8 cellular contexts compared by ENCODE assay signal in the genomic region with DNA sequence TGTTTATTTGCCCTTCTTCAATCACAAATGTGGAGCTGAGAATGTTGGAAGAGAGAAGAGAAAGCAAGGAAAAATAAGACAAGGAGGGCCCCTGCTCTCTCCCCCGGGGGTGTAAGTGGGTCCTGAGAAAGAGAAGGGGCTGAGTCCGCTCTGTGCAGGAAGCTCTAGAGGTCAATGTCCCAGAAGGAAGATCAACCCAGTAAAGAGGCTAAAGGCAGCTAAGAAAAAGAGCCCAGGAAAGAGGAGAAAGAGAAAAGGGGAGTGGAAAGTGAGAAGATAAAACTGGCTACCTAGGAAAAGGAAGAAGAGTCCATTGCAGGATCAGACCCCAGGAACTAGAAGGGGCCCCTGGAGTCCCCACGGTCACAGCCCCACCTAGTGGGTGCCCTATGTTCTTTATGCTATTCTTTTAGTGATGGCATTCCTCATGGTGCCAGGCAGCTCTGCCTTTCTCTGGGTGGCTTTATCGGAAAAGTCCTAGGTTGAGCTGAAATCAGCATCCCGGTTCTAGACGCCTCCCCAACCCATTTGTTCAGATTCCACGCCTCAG.
DNase-seq lines count a peak whose midpoint lies in the region; ATAC-seq, FAIRE-seq and TF ChIP-seq lines count a peak whose summit lies in the region.

No MANE protein-coding gene starts in this region.

- H3K27ac ChIP-seq in K562 (ENCODE audit: extremely low read depth, low read depth, low read length) (no peak overlapping the region), iPS DF 6.9 (ENCODE audit: low read length) (no peak overlapping the region), small intestine (ENCODE audit: low read depth in 1 of 2, low read length in 1 of 2) (peak overlapping the region; percentile 58 to 70)

- H2AFZ ChIP-seq in K562 (ENCODE audit: low read depth, low read length) = no peak overlapping the region

- in situ Hi-C loops in K562 (cut with MboI) = loop anchor here (5.0 kb wide), 1 partner anchor 795 kb away; no protein-coding TSS in a partner anchor

- H3K9me3 ChIP-seq in K562 (replicated peaks; ENCODE audit: control insufficient read depth, insufficient read depth, low read depth, low read length) (no peaks in the 10 kb centered on the region), iPS DF 6.9 (ENCODE audit: control insufficient read depth, insufficient read depth, low read length) (no peaks in the 10 kb centered on the region), small intestine (ENCODE audit: control insufficient read depth, low read depth) (no peaks in the 10 kb centered on the region)

- TF ChIP-seq POLR2A in K562 (conservative IDR thresholded peaks at IDR 0.05) = no peak

- no peak overlapping the region for H3K4me2 ChIP-seq in K562 (ENCODE audit: insufficient read depth, low read length)

- ATAC-seq in GM19324 (IDR thresholded peaks at IDR 0.05; ENCODE audit: low FRiP score, unreplicated experiment) (peak; percentile 53), K562 (peak; percentile 91), HG02970 (IDR thresholded peaks at IDR 0.05; ENCODE audit: low FRiP score, unreplicated experiment) (no peak)

- POLR2A ChIA-PET in K562 (lab: Yijun Ruan, JAX) = interaction anchor here (0.7 kb wide), 1 partner anchor 19 kb away, joined by 4 read pairs; no protein-coding TSS in a partner anchor

- H3K36me3 ChIP-seq in K562 (ENCODE audit: control insufficient read depth, insufficient read depth, low read length) (no peaks in the 10 kb centered on the region), iPS DF 6.9 (ENCODE audit: control insufficient read depth, insufficient read depth, low read length) (no peaks in the 10 kb centered on the region), small intestine (ENCODE audit: control insufficient read depth in 2 of 2, insufficient read depth in 2 of 2, low read length in 2 of 2) (no peaks in the 10 kb centered on the region)

- H3K9ac ChIP-seq in K562 (ENCODE audit: insufficient read depth in 1 of 2, low read depth in 2 of 2, low read length in 2 of 2) = no peak overlapping the region

- peak; percentile 70 to 74 for TF ChIP-seq RAD21 in K562 (CRISPR knock-in tag; conservative IDR thresholded peaks at IDR 0.05 in 1 of 2, IDR thresholded peaks at IDR 0.05 in 1 of 2)

- H3K4me3 ChIP-seq in AG09309 (ENCODE audit: control insufficient read depth, low read depth, low read length) (peak overlapping the region; percentile 20), K562 (no peak overlapping the region), iPS DF 6.9 (ENCODE audit: low read length) (no peak overlapping the region), small intestine (ENCODE audit: low read depth in 1 of 2, low read length in 2 of 2) (peak overlapping the region in 1 of 2 donors; percentile 34)

- intact Hi-C loops in K562 (cut with micrococcal nuclease) = loop anchor here (2.0 to 10.0 kb wide), 4 partner anchors 145 to 850 kb away; no protein-coding TSS in a partner anchor

- no TSS peak for BruUV-seq in K562 (replicated peaks; lab: Mats Ljungman, UMichigan)

- TF ChIP-seq CTCF in AG09309 (IDR thresholded peaks at IDR 0.05; ENCODE audit: control insufficient read depth, insufficient read depth, low read depth, low read length, missing control alignments) (peak; percentile 68), K562 (IDR thresholded peaks at IDR 0.05 in 2 of 3, conservative IDR thresholded peaks at IDR 0.05 in 1 of 3; ENCODE audit: insufficient read depth in 2 of 3, low read depth in 1 of 3, low read length in 3 of 3) (peak; percentile 51 to 73 (median 65); a peak in 5 of 6 replicates)

- 10% methylated on average over 7 of the region's 7 CpGs for WGBS in K562 (ENCODE audit: insufficient coverage, low coverage, missing lambda C conversion rate)
- no CpG with 5 or more reads among the region's 7 CpGs for WGBS in iPS DF 6.9 (ENCODE audit: insufficient coverage, insufficient read length)
- 9 to 37% (median 29%) methylated on average over 7 of the region's 7 CpGs for WGBS in small intestine, 3 donors

- H3K4me1 ChIP-seq in K562 (replicated peaks in 1 of 2; ENCODE audit: control insufficient read depth in 2 of 2, insufficient read depth in 2 of 2, low read length in 2 of 2) (no peaks in the 10 kb centered on the region), iPS DF 6.9 (ENCODE audit: control insufficient read depth, insufficient read depth, low read length) (no peaks in the 10 kb centered on the region; the same call in 1 of the 2 replicates), small intestine (ENCODE audit: control insufficient read depth in 2 of 2, insufficient read depth in 1 of 2, low read depth in 1 of 2, low read length in 1 of 2) (no peaks in the 10 kb centered on the region)

- no peaks in the 10 kb centered on the region for H4K20me1 ChIP-seq in K562 (replicated peaks; ENCODE audit: control insufficient read depth, insufficient read depth, low read length)

- no peaks in the 10 kb centered on the region for H3K79me2 ChIP-seq in K562 (ENCODE audit: control insufficient read depth, insufficient read depth, low read length)

- CTCF ChIA-PET in K562 (lab: Yijun Ruan, JAX; ENCODE audit: low intra/inter-chr PET ratio) = no interaction called here

- DNase-seq in AG09309 (ENCODE audit: low read depth) (no peak), NCI-H1930 (lab: John Stamatoyannopoulos, UW) (peak; percentile 70 to 84), K562 (ENCODE audit: extremely low read depth in 1 of 4, low spot score in 3 of 4) (peak; percentile 47 to 65 (median 51)), iPS DF 6.9 (ENCODE audit: low read depth, low spot score) (peak; percentile 29), small intestine (peak; percentile 72), GOT3 (lab: John Stamatoyannopoulos, UW) (no peak)

- FAIRE-seq in K562 (lab: Jason Lieb, UNC) (no peak), small intestine (lab: Jason Lieb, UNC) (no peak)

- no peaks in the 10 kb centered on the region for H3K9me1 ChIP-seq in K562 (ENCODE audit: control insufficient read depth, insufficient read depth, low read length)

- TF ChIP-seq EP300 in K562 (IDR thresholded peaks at IDR 0.05; ENCODE audit: low read length) = no peak

- H3K27me3 ChIP-seq in K562 (ENCODE audit: control insufficient read depth in 2 of 2, insufficient read depth in 2 of 2, low read length in 2 of 2) (no peaks in the 10 kb centered on the region), iPS DF 6.9 (ENCODE audit: control insufficient read depth, insufficient read depth, low read length) (no peaks in the 10 kb centered on the region), small intestine (ENCODE audit: control insufficient read depth in 2 of 2, insufficient read depth in 2 of 2, low read length in 2 of 2) (no peaks in the 10 kb centered on the region)

TF ChIP-seq in K562, 482 proteins besides CTCF, POLR2A, EP300 and RAD21 (continues in another document):
- TF ChIP-seq, protein P1, sequence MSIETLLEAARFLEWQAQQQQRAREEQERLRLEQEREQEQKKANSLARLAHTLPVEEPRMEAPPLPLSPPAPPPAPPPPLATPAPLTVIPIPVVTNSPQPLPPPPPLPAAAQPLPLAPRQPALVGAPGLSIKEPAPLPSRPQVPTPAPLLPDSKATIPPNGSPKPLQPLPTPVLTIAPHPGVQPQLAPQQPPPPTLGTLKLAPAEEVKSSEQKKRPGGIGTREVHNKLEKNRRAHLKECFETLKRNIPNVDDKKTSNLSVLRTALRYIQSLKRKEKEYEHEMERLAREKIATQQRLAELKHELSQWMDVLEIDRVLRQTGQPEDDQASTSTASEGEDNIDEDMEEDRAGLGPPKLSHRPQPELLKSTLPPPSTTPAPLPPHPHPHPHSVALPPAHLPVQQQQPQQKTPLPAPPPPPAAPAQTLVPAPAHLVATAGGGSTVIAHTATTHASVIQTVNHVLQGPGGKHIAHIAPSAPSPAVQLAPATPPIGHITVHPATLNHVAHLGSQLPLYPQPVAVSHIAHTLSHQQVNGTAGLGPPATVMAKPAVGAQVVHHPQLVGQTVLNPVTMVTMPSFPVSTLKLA (conservative IDR thresholded peaks at IDR 0.05) = no peak
- TF ChIP-seq MAZ (CRISPR knock-in tag; conservative IDR thresholded peaks at IDR 0.05 in 1 of 2, IDR thresholded peaks at IDR 0.05 in 1 of 2) (0 out of 4 replicates have a peak, but pooled peaks of 1 of the 2 experiments have one; percentile 28), STAG1 (CRISPR knock-in tag; IDR thresholded peaks at IDR 0.05; ENCODE audit: borderline replicate concordance) (peak; percentile 36; the same call in 1 of the 2 replicates), DDX20 (tag; IDR thresholded peaks at IDR 0.05; ENCODE audit: low read depth) (no peak)
- TF ChIP-seq, protein P2, sequence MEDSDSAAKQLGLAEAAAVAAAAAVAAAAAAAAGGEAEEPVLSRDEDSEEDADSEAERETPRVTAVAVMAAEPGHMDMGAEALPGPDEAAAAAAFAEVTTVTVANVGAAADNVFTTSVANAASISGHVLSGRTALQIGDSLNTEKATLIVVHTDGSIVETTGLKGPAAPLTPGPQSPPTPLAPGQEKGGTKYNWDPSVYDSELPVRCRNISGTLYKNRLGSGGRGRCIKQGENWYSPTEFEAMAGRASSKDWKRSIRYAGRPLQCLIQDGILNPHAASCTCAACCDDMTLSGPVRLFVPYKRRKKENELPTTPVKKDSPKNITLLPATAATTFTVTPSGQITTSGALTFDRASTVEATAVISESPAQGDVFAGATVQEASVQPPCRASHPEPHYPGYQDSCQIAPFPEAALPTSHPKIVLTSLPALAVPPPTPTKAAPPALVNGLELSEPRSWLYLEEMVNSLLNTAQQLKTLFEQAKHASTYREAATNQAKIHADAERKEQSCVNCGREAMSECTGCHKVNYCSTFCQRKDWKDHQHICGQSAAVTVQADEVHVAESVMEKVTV (CRISPR knock-in tag; IDR thresholded peaks at IDR 0.05) = 0 out of 2 replicates have a peak, but pooled peaks have one; percentile 36

Comparison
In these comparisons a context has a peak if more than half of its experiments do, and no peak if none do; other contexts are left out.
1. DNase-seq: peak in NCI-H1930 (2 of 2), K562 (4 of 4), iPS DF 6.9 (single experiment) and small intestine (single experiment); none in AG09309 (single experiment) and GOT3 (single experiment).
2. H3K27ac ChIP-seq: peak in small intestine (2 of 2); none in K562 (single experiment) and iPS DF 6.9 (single experiment).